In the genomic region with DNA sequence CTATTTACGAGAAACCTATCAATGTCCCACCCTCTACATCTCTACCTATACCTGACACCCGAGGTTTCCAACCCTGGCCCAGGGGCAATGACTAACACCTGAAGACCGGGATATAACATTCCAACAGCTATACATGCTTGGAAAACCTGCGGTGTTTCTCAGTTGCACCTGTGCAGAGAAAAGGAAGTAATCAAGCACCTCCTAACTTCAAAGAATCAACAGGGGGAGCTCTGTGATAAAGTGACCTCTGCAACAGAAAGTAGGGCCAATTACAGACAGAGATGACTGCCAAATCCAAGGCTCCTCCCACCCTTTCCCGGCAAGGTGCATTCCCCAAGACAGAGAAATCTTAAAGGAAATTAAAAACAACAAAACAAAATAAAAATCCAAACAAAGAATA, we compare ENCODE assay signal across 8 cellular contexts. TPM values are rescaled to one million over a fixed set of nuclear protein-coding genes. Genes with fewer than 3 reads are reported as not detected.
A peak's percentile ranks its signal among the peaks of the same experiment; 100 is the strongest.
DNase-seq lines count a peak whose midpoint lies in the region; ATAC-seq, FAIRE-seq and TF ChIP-seq lines count a peak whose summit lies in the region.

No MANE protein-coding gene starts in this region.

- POLR2A ChIA-PET in CD4-positive, alpha-beta T cell (lab: Charles Lee), result interaction anchor here (0.8 kb wide), 1 partner anchor 42 kb away, joined by 4 read pairs; a partner anchor contains a TSS
- POLR2A ChIA-PET in HEK293T (lab: Yijun Ruan, JAX), result interaction anchor here (2.6 kb wide), 1 partner anchor 42 kb away, joined by 16 read pairs; a partner anchor contains a TSS

- 11 to 41% (median 13%) methylated on average over 5 of the region's 5 CpGs for WGBS in small intestine, 3 donors

- H3K9me3 ChIP-seq in CD4-positive, alpha-beta T cell (ENCODE audit: control insufficient read depth, low read length), result no peaks in the 10 kb centered on the region
- no peaks in the 10 kb centered on the region for H3K9me3 ChIP-seq in small intestine (ENCODE audit: control insufficient read depth, low read depth)

- DNase-seq in CD4-positive, alpha-beta T cell, result no peak
- DNase-seq in SK-MEL-5 (ENCODE audit: low read depth, low spot score) (peak; percentile 32), foreskin keratinocyte (peak; percentile 89 to 96), small intestine (peak; percentile 85), HEK293T (ENCODE audit: extremely low spot score) (no peak)

- H3K27ac Mint-ChIP-seq in CD4-positive, alpha-beta T cell, result peak overlapping the region; percentile 10

- intact Hi-C loops in CD4-positive, alpha-beta T cell (cut with DNase I, micrococcal nuclease), result loop anchor here (5.0 to 10.0 kb wide), 2 partner anchors 42 to 170 kb away; a partner anchor contains a TSS

- no peak overlapping the region for H3K27ac ChIP-seq in CD4-positive, alpha-beta T cell (ENCODE audit: low read depth, low read length)
- no peak overlapping the region for H3K27ac ChIP-seq in foreskin keratinocyte
- peak overlapping the region in 1 of 2 donors; percentile 19 for H3K27ac ChIP-seq in small intestine (ENCODE audit: low read depth in 1 of 2, low read length in 1 of 2)

- H3K4me3 ChIP-seq in small intestine (ENCODE audit: low read depth in 1 of 2, low read length in 2 of 2), result no peak overlapping the region

- in situ Hi-C loops in SK-MEL-5 (cut with HindIII; ENCODE audit: low pct_unique_long_range_greater_than_20kb, low sequenced_read_pairs), result no loop called here

- no peaks in the 10 kb centered on the region for H3K27me3 Mint-ChIP-seq in CD4-positive, alpha-beta T cell

- H3K36me3 ChIP-seq in small intestine (ENCODE audit: control insufficient read depth in 2 of 2, insufficient read depth in 2 of 2, low read length in 2 of 2), result no peaks in the 10 kb centered on the region

- CTCF ChIA-PET in CD4-positive, alpha-beta T cell (lab: Charles Lee), result interaction anchor here (1.1 to 4.1 kb wide), 7 partner anchors 8 to 239 kb away, joined by 3 to 26 read pairs (median 5); a partner anchor contains a TSS
- CTCF ChIA-PET in HEK293T (lab: Yijun Ruan, JAX), result interaction anchor here (0.6 to 1.9 kb wide), 5 partner anchors 8 to 163 kb away, joined by 4 to 5 read pairs (median 5); a partner anchor contains a TSS

- FAIRE-seq in small intestine (lab: Jason Lieb, UNC), result no peak

- peak; percentile 58 for TF ChIP-seq CTCF in CD4-positive, alpha-beta T cell (IDR thresholded peaks at IDR 0.05)
- TF ChIP-seq CTCF in foreskin keratinocyte (conservative IDR thresholded peaks at IDR 0.05), result peak; percentile 95

- H3K4me1 ChIP-seq in foreskin keratinocyte (peaks cover 11% of the 10 kb centered on the region), small intestine (ENCODE audit: control insufficient read depth in 2 of 2, insufficient read depth in 1 of 2, low read depth in 1 of 2, low read length in 1 of 2) (peaks cover 7 to 15% of the 10 kb centered on the region in 2 donors)

- no peak overlapping the region for H3K4me3 Mint-ChIP-seq in CD4-positive, alpha-beta T cell

- peaks cover 79% of the 10 kb centered on the region for H3K4me1 Mint-ChIP-seq in CD4-positive, alpha-beta T cell (ENCODE audit: low read depth)

- H3K27me3 ChIP-seq in CD4-positive, alpha-beta T cell (ENCODE audit: control insufficient read depth, insufficient read depth, low read length), result no peaks in the 10 kb centered on the region
- H3K27me3 ChIP-seq in foreskin keratinocyte (no peaks in the 10 kb centered on the region), small intestine (ENCODE audit: control insufficient read depth in 2 of 2, insufficient read depth in 2 of 2, low read length in 2 of 2) (no peaks in the 10 kb centered on the region)

- H3K36me3 Mint-ChIP-seq in CD4-positive, alpha-beta T cell (ENCODE audit: low read depth), result peaks cover 18% of the 10 kb centered on the region

- ATAC-seq in CD4-positive, alpha-beta T cell (ENCODE audit: poor library complexity), result peak; percentile 54
- ATAC-seq in GM18858 (IDR thresholded peaks at IDR 0.05; ENCODE audit: unreplicated experiment), result peak; percentile 69
- peak; percentile 52 for ATAC-seq in HG03097 (IDR thresholded peaks at IDR 0.05; ENCODE audit: low FRiP score, unreplicated experiment)
- peak; percentile 97 for ATAC-seq in foreskin keratinocyte
- no peak for ATAC-seq in GM21528 (IDR thresholded peaks at IDR 0.05; ENCODE audit: low FRiP score, unreplicated experiment)

- no peaks in the 10 kb centered on the region for H3K9me3 Mint-ChIP-seq in CD4-positive, alpha-beta T cell

TF ChIP-seq in HEK293T, 16 proteins besides CTCF, POLR2A, EP300 and RAD21:
- TF ChIP-seq TARDBP (IDR thresholded peaks at IDR 0.05) (no peak), FOXK2 (IDR thresholded peaks at IDR 0.05) (no peak), ZNF384 (IDR thresholded peaks at IDR 0.05) (no peak), CTBP1 (IDR thresholded peaks at IDR 0.05; ENCODE audit: borderline replicate concordance) (no peak), ELF4 (IDR thresholded peaks at IDR 0.05) (no peak), SP1 (IDR thresholded peaks at IDR 0.05) (no peak), HDGF (IDR thresholded peaks at IDR 0.05; ENCODE audit: borderline replicate concordance) (no peak), BHLHE40 (IDR thresholded peaks at IDR 0.05; ENCODE audit: borderline replicate concordance) (no peak), FOXM1 (IDR thresholded peaks at IDR 0.05; ENCODE audit: borderline replicate concordance) (no peak), ARNT (IDR thresholded peaks at IDR 0.05) (no peak), LEF1 (IDR thresholded peaks at IDR 0.05; ENCODE audit: borderline replicate concordance) (no peak), NFRKB (IDR thresholded peaks at IDR 0.05) (no peak), SUZ12 (IDR thresholded peaks at IDR 0.05) (no peak), L3MBTL2 (conservative IDR thresholded peaks at IDR 0.05) (no peak), FOXA1 (IDR thresholded peaks at IDR 0.05) (no peak)
- TF ChIP-seq, protein P1, sequence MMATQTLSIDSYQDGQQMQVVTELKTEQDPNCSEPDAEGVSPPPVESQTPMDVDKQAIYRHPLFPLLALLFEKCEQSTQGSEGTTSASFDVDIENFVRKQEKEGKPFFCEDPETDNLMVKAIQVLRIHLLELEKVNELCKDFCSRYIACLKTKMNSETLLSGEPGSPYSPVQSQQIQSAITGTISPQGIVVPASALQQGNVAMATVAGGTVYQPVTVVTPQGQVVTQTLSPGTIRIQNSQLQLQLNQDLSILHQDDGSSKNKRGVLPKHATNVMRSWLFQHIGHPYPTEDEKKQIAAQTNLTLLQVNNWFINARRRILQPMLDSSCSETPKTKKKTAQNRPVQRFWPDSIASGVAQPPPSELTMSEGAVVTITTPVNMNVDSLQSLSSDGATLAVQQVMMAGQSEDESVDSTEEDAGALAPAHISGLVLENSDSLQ (IDR thresholded peaks at IDR 0.05), result no peak

RNA-seq across cellular contexts. Expression of a gene that starts 41.3 kb away (rescaled TPM):
- total RNA-seq in CD4-positive, alpha-beta T cell, result 10 to 100 TPM; 21.6 to 22.1 TPM
- 15.2 and 16.7 TPM in 2 replicates for total RNA-seq in SK-MEL-5 (2014; rRNA removed; shearing (Covaris generic))
- polyA plus RNA-seq in SK-MEL-5 (2015; cell fraction: cytosol; rRNA removed), result 16.0 and 24.7 TPM in 2 replicates
- polyA plus RNA-seq in SK-MEL-5 (2015; cell fraction: nucleus; rRNA removed), result 11.8 and 13.9 TPM in 2 replicates
- 47.9 and 49.3 TPM in 2 replicates for total RNA-seq in foreskin keratinocyte
- polyA plus RNA-seq in foreskin keratinocyte (11.6 and 15.2 TPM in 2 replicates), small intestine (10 to 100 TPM; 16.5 to 26.2 (median 23.2) TPM)

Comparison
In these comparisons a context has a peak if more than half of its experiments do, and no peak if none do; other contexts are left out.
1. DNase-seq: peak in SK-MEL-5 (single experiment), foreskin keratinocyte (2 of 2) and small intestine (single experiment); none in CD4-positive, alpha-beta T cell (0 of 10) and HEK293T (single experiment).